8 cellular contexts compared by ENCODE assay signal in genomic region chr7:105462765-105463164, GRCh38.
"Had no signal": no experiment of that assay in that cellular context is flagged by ENCODE, and none has a peak within 500 bp of the region (broad histone marks: within the 10 kb centered on the region; RNA-seq: fewer than 3 reads in every experiment).

No MANE protein-coding gene starts in this region.

- H3K4me1 ChIP-seq: HAP-1 had no signal

- H3K9me3 ChIP-seq: HAP-1 had no signal

- H3K4me3 ChIP-seq: GM23248, HAP-1, K562 had no signal

- DNase-seq: GM23248, GOT3, H7, HFFc6, IMR-90 had no signal

- ATAC-seq: HCT116, K562 had no signal

- H3K27ac ChIP-seq: GM23248 had no signal
